ENCODE assay signal across 14 cellular contexts in the genomic region with DNA sequence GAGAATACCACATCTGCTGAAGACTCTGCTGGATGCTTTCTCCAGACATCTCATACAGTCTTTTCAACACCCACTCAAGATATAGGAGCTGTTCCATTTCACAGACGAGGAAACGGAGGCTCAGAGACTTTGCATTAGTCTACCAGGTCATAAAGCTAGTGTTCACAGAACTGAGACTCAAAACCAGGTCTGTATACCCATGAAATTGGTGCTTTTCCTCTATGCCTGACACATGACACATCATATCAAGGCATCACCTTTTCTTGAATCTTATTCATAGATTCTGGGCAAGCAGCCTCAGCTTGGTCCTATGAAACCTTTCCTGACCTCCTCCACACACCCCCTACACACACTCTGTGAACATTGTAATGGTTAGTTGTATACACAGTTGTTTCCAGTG.
DNase-seq lines count a peak whose midpoint lies in the region; ATAC-seq, FAIRE-seq and TF ChIP-seq lines count a peak whose summit lies in the region.
"Had no signal": no experiment of that assay in that cellular context is flagged by ENCODE, and none has a peak within 500 bp of the region (broad histone marks: within the 10 kb centered on the region; RNA-seq: fewer than 3 reads in every experiment).

No MANE protein-coding gene starts in this region.

- TF ChIP-seq CTCF in chondrocyte (IDR thresholded peaks at IDR 0.05), result no peak

- H3K36me3 Mint-ChIP-seq in chondrocyte (ENCODE audit: low read depth), result peaks cover 10% of the 10 kb centered on the region
- H3K36me3 Mint-ChIP-seq in stimulated activated effector memory CD8-positive, alpha-beta T cell treated with anti-CD3 and anti-CD28 coated beads, Interleukin-12 subunit alpha, Interleukin-12 subunit beta, amount 100 ng/mL, for 72 hours, result no peaks in the 10 kb centered on the region

- DNase-seq in activated CD4-positive, alpha-beta T cell treated with anti-CD3 and anti-CD28 coated beads for 48 hours, result peak; percentile 12
- DNase-seq in activated CD4-positive, alpha-beta T cell treated with anti-CD3 and anti-CD28 coated beads, Interleukin-2, amount 50 U/mL, for 4 hours, result no peak
- DNase-seq in H54 (ENCODE audit: insufficient read length, low spot score), result no peak
- no peak for DNase-seq in chondrocyte (ENCODE audit: low spot score)
- no peak for DNase-seq in stimulated activated effector memory CD8-positive, alpha-beta T cell treated with anti-CD3 and anti-CD28 coated beads, Interleukin-12 subunit alpha, Interleukin-12 subunit beta, amount 100 ng/mL, for 72 hours (ENCODE audit: low spot score in 2 of 2)
- no peak for DNase-seq in HuH-7 (ENCODE audit: low spot score)
- DNase-seq in NCI-H1694 (lab: John Stamatoyannopoulos, UW), result no peak
- DNase-seq: KBM-7, NCI-H1436 treated with DMSO at 0.1 percent for 48 hours, NCI-H226, NCI-H526 treated with DMSO at 0.1 percent for 48 hours had no signal

- ATAC-seq in stimulated activated effector memory CD8-positive, alpha-beta T cell treated with anti-CD3 and anti-CD28 coated beads, Interleukin-12 subunit alpha, Interleukin-12 subunit beta, amount 100 ng/mL, for 72 hours, result peak; percentile 65
- ATAC-seq in GM18861 (IDR thresholded peaks at IDR 0.05; ENCODE audit: unreplicated experiment), result no peak

- no peak overlapping the region for H3K4me3 Mint-ChIP-seq in chondrocyte (ENCODE audit: unreplicated experiment)
- H3K4me3 Mint-ChIP-seq in stimulated activated effector memory CD8-positive, alpha-beta T cell treated with anti-CD3 and anti-CD28 coated beads, Interleukin-12 subunit alpha, Interleukin-12 subunit beta, amount 100 ng/mL, for 72 hours, result no peak overlapping the region

- FAIRE-seq in H54 (lab: Jason Lieb, UNC), result peak; percentile 74
- FAIRE-seq: H1, HTR-8/SVneo had no signal

- H3K27me3 Mint-ChIP-seq in chondrocyte (ENCODE audit: low read depth), result no peaks in the 10 kb centered on the region

- TF ChIP-seq POLR2A in H54 (IDR thresholded peaks at IDR 0.05; ENCODE audit: low read depth, low read length), result no peak

- peak overlapping the region; percentile 19 for H3K27ac Mint-ChIP-seq in chondrocyte (ENCODE audit: unreplicated experiment)
- H3K27ac Mint-ChIP-seq in stimulated activated effector memory CD8-positive, alpha-beta T cell treated with anti-CD3 and anti-CD28 coated beads, Interleukin-12 subunit alpha, Interleukin-12 subunit beta, amount 100 ng/mL, for 72 hours, result no peak overlapping the region

- H3K9me3 Mint-ChIP-seq in chondrocyte (ENCODE audit: low read depth), result peaks cover 5% of the 10 kb centered on the region
- no peaks in the 10 kb centered on the region for H3K9me3 Mint-ChIP-seq in stimulated activated effector memory CD8-positive, alpha-beta T cell treated with anti-CD3 and anti-CD28 coated beads, Interleukin-12 subunit alpha, Interleukin-12 subunit beta, amount 100 ng/mL, for 72 hours

- H3K4me1 Mint-ChIP-seq in chondrocyte (ENCODE audit: low read depth), result peaks cover 46% of the 10 kb centered on the region
- peaks cover 57% of the 10 kb centered on the region for H3K4me1 Mint-ChIP-seq in stimulated activated effector memory CD8-positive, alpha-beta T cell treated with anti-CD3 and anti-CD28 coated beads, Interleukin-12 subunit alpha, Interleukin-12 subunit beta, amount 100 ng/mL, for 72 hours
